In genomic region chr3:12750658-12751071, GRCh38 we compare ENCODE assay signal across 8 cellular contexts. TPM values are rescaled to one million over a fixed set of nuclear protein-coding genes. Genes with fewer than 3 reads are reported as not detected.
DNase-seq lines count a peak whose midpoint lies in the region; ATAC-seq and TF ChIP-seq lines count a peak whose summit lies in the region.

No MANE protein-coding gene starts in this region.

- no peaks in the 10 kb centered on the region for H3K36me3 Mint-ChIP-seq in HFFc6 (ENCODE audit: low read depth)
- H3K36me3 Mint-ChIP-seq in activated CD4-positive, alpha-beta memory T cell treated with anti-CD3 and anti-CD28 coated beads for 36 hours: no peaks in the 10 kb centered on the region

- no peaks in the 10 kb centered on the region for H3K9me3 ChIP-seq in BLaER1

- ATAC-seq in GM19023 (IDR thresholded peaks at IDR 0.05; ENCODE audit: unreplicated experiment): no peak
- no peak for ATAC-seq in HG03139 (IDR thresholded peaks at IDR 0.05; ENCODE audit: unreplicated experiment)
- no peak for ATAC-seq in GM18873 (IDR thresholded peaks at IDR 0.05; ENCODE audit: low FRiP score, unreplicated experiment)

- no peaks in the 10 kb centered on the region for H4K20me1 ChIP-seq in BLaER1

- POLR2A ChIA-PET in activated CD4-positive, alpha-beta memory T cell treated with anti-CD3 and anti-CD28 coated beads for 36 hours (lab: Charles Lee): interaction anchor here (1.0 kb wide), 1 partner anchor 89 kb away, joined by 3 read pairs; no protein-coding TSS in a partner anchor

- peaks cover 3% of the 10 kb centered on the region for H3K27me3 Mint-ChIP-seq in HFFc6 (ENCODE audit: insufficient read depth)
- H3K27me3 Mint-ChIP-seq in activated CD4-positive, alpha-beta memory T cell treated with anti-CD3 and anti-CD28 coated beads for 36 hours: peaks cover 5% of the 10 kb centered on the region

- no peaks in the 10 kb centered on the region for H3K27me3 ChIP-seq in BLaER1

- peak; percentile 83 for DNase-seq in HFFc6
- DNase-seq in activated CD4-positive, alpha-beta memory T cell treated with anti-CD3 and anti-CD28 coated beads for 36 hours: peak; percentile 72
- DNase-seq in iris pigment epithelial cell (ENCODE audit: low read depth): peak; percentile 73
- DNase-seq in cerebellar nuclear complex (lab: John Stamatoyannopoulos, UW): no peak

- H3K4me1 ChIP-seq in BLaER1: peaks cover 21% of the 10 kb centered on the region

- CTCF ChIA-PET in activated CD4-positive, alpha-beta memory T cell treated with anti-CD3 and anti-CD28 coated beads for 36 hours (lab: Charles Lee): no interaction called here

- H3K9me3 Mint-ChIP-seq in HFFc6: no peaks in the 10 kb centered on the region
- H3K9me3 Mint-ChIP-seq in activated CD4-positive, alpha-beta memory T cell treated with anti-CD3 and anti-CD28 coated beads for 36 hours: no peaks in the 10 kb centered on the region

- no peak overlapping the region for H3K27ac ChIP-seq in BLaER1

- no peak overlapping the region for H3K4me3 ChIP-seq in BLaER1

- peak overlapping the region; percentile 36; the same call in 1 of the 2 replicates for H3K4me3 Mint-ChIP-seq in HFFc6
- no peak overlapping the region for H3K4me3 Mint-ChIP-seq in activated CD4-positive, alpha-beta memory T cell treated with anti-CD3 and anti-CD28 coated beads for 36 hours

- peaks cover 47% of the 10 kb centered on the region for H3K4me1 Mint-ChIP-seq in HFFc6 (ENCODE audit: low read depth)
- H3K4me1 Mint-ChIP-seq in activated CD4-positive, alpha-beta memory T cell treated with anti-CD3 and anti-CD28 coated beads for 36 hours (ENCODE audit: low read depth): peaks cover 8% of the 10 kb centered on the region

- no peaks in the 10 kb centered on the region for H3K36me3 ChIP-seq in BLaER1

- peak overlapping the region; percentile 66 for H3K4me2 ChIP-seq in BLaER1

- no peak for TF ChIP-seq CTCF in HFFc6 (IDR thresholded peaks at IDR 0.05)

- H3K27ac Mint-ChIP-seq in HFFc6: peak overlapping the region; percentile 97
- H3K27ac Mint-ChIP-seq in activated CD4-positive, alpha-beta memory T cell treated with anti-CD3 and anti-CD28 coated beads for 36 hours: no peak overlapping the region

- no peak overlapping the region for H3K9ac ChIP-seq in BLaER1

- intact Hi-C loops in activated CD4-positive, alpha-beta memory T cell treated with anti-CD3 and anti-CD28 coated beads for 36 hours (cut with micrococcal nuclease): no loop called here

RNA-seq across cellular contexts. Expression of gene TMEM40, which starts 8.4 kb away (rescaled TPM):
- total RNA-seq in HFFc6 (2021; fragmentation: NEBNext Ultra II Directional; extraction: Animal tissue kit (Norgen Biotek cat#: 25700)): under 1 TPM in 3 of 6 experiments, not detected in 3; 0.32 to 0.40 (median 0.36) TPM
- not detected for total RNA-seq in activated CD4-positive, alpha-beta memory T cell treated with anti-CD3 and anti-CD28 coated beads for 36 hours

RNA-seq across cellular contexts. Expression of gene CAND2, which starts 45.8 kb away (rescaled TPM):
- total RNA-seq in HFFc6 (2021; fragmentation: NEBNext Ultra II Directional; extraction: Animal tissue kit (Norgen Biotek cat#: 25700)): 10 to 100 TPM in 1 of 6 experiments, 1 to 10 TPM in 5; 4.5 to 10.5 (median 8.3) TPM
- 1 to 10 TPM; 1.2 to 1.6 TPM for total RNA-seq in activated CD4-positive, alpha-beta memory T cell treated with anti-CD3 and anti-CD28 coated beads for 36 hours

Comparison
In these comparisons a context has a peak if more than half of its experiments do, and no peak if none do; other contexts are left out.
1. DNase-seq: peak in HFFc6 (single experiment), activated CD4-positive, alpha-beta memory T cell treated with anti-CD3 and anti-CD28 coated beads for 36 hours (single experiment) and iris pigment epithelial cell (single experiment); none in cerebellar nuclear complex (0 of 2).